In the genomic region with DNA sequence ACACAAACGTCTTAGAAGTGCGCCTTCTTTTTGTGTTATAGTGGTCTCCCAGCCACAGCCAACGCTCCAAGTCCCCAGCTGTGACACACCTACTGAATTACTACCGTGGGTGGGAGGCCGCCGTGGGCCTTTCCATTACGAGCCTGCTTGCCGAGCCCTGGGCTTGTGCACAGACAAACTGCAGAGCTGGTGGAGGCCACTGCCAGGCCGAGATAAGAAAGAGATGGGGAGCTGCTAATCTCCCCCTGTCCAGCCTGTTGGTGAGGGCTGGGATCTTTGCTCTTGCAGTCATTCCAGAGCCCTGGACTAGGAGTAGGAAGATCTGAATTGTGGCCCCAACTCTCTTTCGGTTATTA, we compare ENCODE assay signal across 8 cellular contexts. TPM values are rescaled to one million over a fixed set of nuclear protein-coding genes. Genes with fewer than 3 reads are reported as not detected.
A peak's percentile ranks its signal among the peaks of the same experiment; 100 is the strongest.
DNase-seq lines count a peak whose midpoint lies in the region; ATAC-seq, FAIRE-seq and TF ChIP-seq lines count a peak whose summit lies in the region.

No MANE protein-coding gene starts in this region.

- TF ChIP-seq CTCF in K562 (IDR thresholded peaks at IDR 0.05 in 2 of 3, conservative IDR thresholded peaks at IDR 0.05 in 1 of 3; ENCODE audit: insufficient read depth in 2 of 3, low read depth in 1 of 3, low read length in 3 of 3) (no peak), lower lobe of right lung (IDR thresholded peaks at IDR 0.05) (no peak)

- H3K4me3 Mint-ChIP-seq in activated T-cell treated with anti-CD3 and anti-CD28 coated beads, Interleukin-2, amount 50 U/mL, for 24 hours = peak overlapping the region; percentile 99

- H3K4me2 ChIP-seq in Karpas-422 (ENCODE audit: low read depth, low read length, poor library complexity, severe bottlenecking) (peak overlapping the region; percentile 85), K562 (ENCODE audit: insufficient read depth, low read length) (peak overlapping the region; percentile 96)

- H3K9me3 ChIP-seq in Karpas-422 (ENCODE audit: low read length) = no peaks in the 10 kb centered on the region
- no peaks in the 10 kb centered on the region for H3K9me3 ChIP-seq in K562 (replicated peaks; ENCODE audit: control insufficient read depth, insufficient read depth, low read depth, low read length)
- no peaks in the 10 kb centered on the region for H3K9me3 ChIP-seq in lower lobe of right lung

- TF ChIP-seq EP300 in K562 (IDR thresholded peaks at IDR 0.05; ENCODE audit: low read length) = peak; percentile 93

- H3K27me3 ChIP-seq in Karpas-422 (ENCODE audit: low read length) (no peaks in the 10 kb centered on the region), K562 (ENCODE audit: control insufficient read depth in 2 of 2, insufficient read depth in 2 of 2, low read length in 2 of 2) (no peaks in the 10 kb centered on the region), lower lobe of right lung (ENCODE audit: low read depth) (no peaks in the 10 kb centered on the region)

- H3K9me3 Mint-ChIP-seq in activated T-cell treated with anti-CD3 and anti-CD28 coated beads, Interleukin-2, amount 50 U/mL, for 24 hours = no peaks in the 10 kb centered on the region

- H3K9ac ChIP-seq in Karpas-422 (ENCODE audit: low read length) (peak overlapping the region; percentile 84), K562 (ENCODE audit: insufficient read depth in 1 of 2, low read depth in 2 of 2, low read length in 2 of 2) (peak overlapping the region; percentile 91 to 93)

- TF ChIP-seq RAD21 in K562 (CRISPR knock-in tag; conservative IDR thresholded peaks at IDR 0.05 in 1 of 2, IDR thresholded peaks at IDR 0.05 in 1 of 2) = no peak; a peak in 1 of 4 replicates

- H2AFZ ChIP-seq in Karpas-422 (ENCODE audit: low read length) = no peak overlapping the region
- H2AFZ ChIP-seq in K562 (ENCODE audit: low read depth, low read length) = peak overlapping the region; percentile 30; the same call in 1 of the 2 replicates

- H3K9me1 ChIP-seq in K562 (ENCODE audit: control insufficient read depth, insufficient read depth, low read length) = no peaks in the 10 kb centered on the region

- in situ Hi-C loops in K562 (cut with MboI) = no loop called here

- no peaks in the 10 kb centered on the region for H3K9me2 ChIP-seq in Karpas-422 (replicated peaks; ENCODE audit: insufficient read depth, low read length)

- no peaks in the 10 kb centered on the region for H3K36me3 ChIP-seq in Karpas-422 (ENCODE audit: insufficient read depth, low read length)
- peaks cover 48% of the 10 kb centered on the region for H3K36me3 ChIP-seq in K562 (ENCODE audit: control insufficient read depth, insufficient read depth, low read length)
- peaks cover 22% of the 10 kb centered on the region for H3K36me3 ChIP-seq in lower lobe of right lung

- peak; percentile 49 for ATAC-seq in K562
- no peak for ATAC-seq in lower lobe of right lung
- ATAC-seq in left lobe of liver = no peak

- intact Hi-C loops in K562 (cut with micrococcal nuclease) = loop anchor here (2.0 to 5.0 kb wide), 2 partner anchors 19 to 68 kb away; a partner anchor contains a TSS
- intact Hi-C loops in lower lobe of right lung (cut with DNase I) = no loop called here

- H3K4me1 ChIP-seq in Karpas-422 (ENCODE audit: low read length) (peaks cover 10% of the 10 kb centered on the region), K562 (replicated peaks in 1 of 2; ENCODE audit: control insufficient read depth in 2 of 2, insufficient read depth in 2 of 2, low read length in 2 of 2) (peaks cover 25 to 46% of the 10 kb centered on the region in 2 experiments; a peak in 4 of 5 replicates), lower lobe of right lung (peaks cover 15% of the 10 kb centered on the region)

- H3K4me3 ChIP-seq in Karpas-422 (ENCODE audit: low read length) (peak overlapping the region; percentile 82), K562 (peak overlapping the region; percentile 79), lower lobe of right lung (peak overlapping the region; percentile 73)

- H3K36me3 Mint-ChIP-seq in activated T-cell treated with anti-CD3 and anti-CD28 coated beads, Interleukin-2, amount 50 U/mL, for 24 hours (ENCODE audit: low read depth) = peaks cover 63% of the 10 kb centered on the region

- peaks cover 24% of the 10 kb centered on the region for H3K4me1 Mint-ChIP-seq in activated T-cell treated with anti-CD3 and anti-CD28 coated beads, Interleukin-2, amount 50 U/mL, for 24 hours (ENCODE audit: low read depth)

- CTCF ChIA-PET in K562 (lab: Yijun Ruan, JAX; ENCODE audit: low intra/inter-chr PET ratio) = no interaction called here

- H3K27me3 Mint-ChIP-seq in activated T-cell treated with anti-CD3 and anti-CD28 coated beads, Interleukin-2, amount 50 U/mL, for 24 hours = no peaks in the 10 kb centered on the region

- H3K27ac Mint-ChIP-seq in activated T-cell treated with anti-CD3 and anti-CD28 coated beads, Interleukin-2, amount 50 U/mL, for 24 hours = peak overlapping the region; percentile 98

- peak overlapping the region; percentile 53; the same call in 1 of the 2 replicates for H3K27ac ChIP-seq in Karpas-422 (ENCODE audit: low read length)
- H3K27ac ChIP-seq in K562 (ENCODE audit: extremely low read depth, low read depth, low read length) = peak overlapping the region; percentile 99
- H3K27ac ChIP-seq in lower lobe of right lung = peak overlapping the region; percentile 93
- H3K27ac ChIP-seq in substantia nigra (ENCODE audit: low read depth, low read length, poor library complexity, severe bottlenecking) = peak overlapping the region; percentile 89

- H4K20me1 ChIP-seq in Karpas-422 (ENCODE audit: insufficient read depth, low read depth, low read length) (no peaks in the 10 kb centered on the region), K562 (replicated peaks; ENCODE audit: control insufficient read depth, insufficient read depth, low read length) (no peaks in the 10 kb centered on the region; the same call in 1 of the 2 replicates)

- no peak for DNase-seq in activated T-cell treated with anti-CD3 and anti-CD28 coated beads, Interleukin-2, amount 50 U/mL, for 24 hours
- no peak for DNase-seq in activated T-cell treated with anti-CD3 and anti-CD28 coated beads, Interleukin-2, amount 50 U/mL, for 48 hours
- DNase-seq in Karpas-422 = no peak
- DNase-seq in K562 (ENCODE audit: extremely low read depth in 1 of 4, low spot score in 3 of 4) = peak; percentile 52 to 92 (median 68)
- no peak for DNase-seq in lower lobe of right lung
- DNase-seq in substantia nigra (lab: John Stamatoyannopoulos, UW) = peak in 4 of 49 donors; percentile 22 to 62 (median 41)
- DNase-seq in effector CD8-positive, alpha-beta T cell (lab: John Stamatoyannopoulos, UW) = no peak
- DNase-seq in left lobe of liver (ENCODE audit: low spot score) = no peak

- POLR2A ChIA-PET in K562 (lab: Yijun Ruan, JAX) = interaction anchor here (0.6 to 5.8 kb wide), 13 partner anchors 9 to 1258 kb away, joined by 3 to 61 read pairs (median 4); a partner anchor contains a TSS

- WGBS in K562 (ENCODE audit: insufficient coverage, low coverage, missing lambda C conversion rate) = under 1% methylated on average over 10 of the region's 10 CpGs

- no peak for TF ChIP-seq POLR2A in K562 (conservative IDR thresholded peaks at IDR 0.05)

- H3K79me2 ChIP-seq in Karpas-422 (ENCODE audit: low read length) (peaks cover 14% of the 10 kb centered on the region), K562 (ENCODE audit: control insufficient read depth, insufficient read depth, low read length) (peaks cover 55% of the 10 kb centered on the region)

- peak; percentile 94 for FAIRE-seq in K562 (lab: Jason Lieb, UNC)

- TSS peak; percentile 79 for BruUV-seq in K562 (replicated peaks; lab: Mats Ljungman, UMichigan)

RNA-seq across cellular contexts. Expression of a gene that starts 0.8 kb away (rescaled TPM):
- 7.5 and 12.7 TPM in 2 replicates for total RNA-seq in Karpas-422 (2014; rRNA removed; shearing (Covaris generic); ENCODE audit: low replicate concordance)
- total RNA-seq in K562 (2011; cell fraction: chromatin; rRNA removed; ENCODE audit: low replicate concordance) = 269 and 490 TPM in 2 replicates
- total RNA-seq in K562 (2011; cell fraction: nucleolus; rRNA removed) = 337 and 417 TPM in 2 replicates
- total RNA-seq in K562 (2011; cell fraction: nucleoplasm; rRNA removed) = 304 and 321 TPM in 2 replicates
- total RNA-seq in K562 (2014; rRNA removed) (82.8 and 118 TPM in 2 replicates), K562 (2014; rRNA removed; fragmentation: Illumina TruSeq; extraction: Trizol) (108 and 113 TPM in 2 replicates), K562 (2015; rRNA removed; fragmentation: Illumina TruSeq; extraction: Trizol) (52.3 and 56.9 TPM in 2 replicates), K562 (2021) (272 and 282 TPM in 2 replicates), lower lobe of right lung (16.7 TPM), left lobe of liver (15.1 TPM)
- polyA plus RNA-seq in K562 (2011; rRNA removed) (311 and 380 TPM in 2 replicates), K562 (2014; fragmentation: Illumina TruSeq; extraction: Trizol) (286 and 323 TPM in 2 replicates), K562 (2014; fragmentation: Nextera tagmentation; extraction: Ambion mirVana) (100 to 1,000 TPM; 308 to 385 TPM), K562 (2014; rRNA removed) (294 and 314 TPM in 2 replicates)
- polyA plus RNA-seq in K562 (2011; cell fraction: cytosol; rRNA removed) = 268 and 371 TPM in 2 replicates
- 618 and 678 TPM in 2 replicates for polyA plus RNA-seq in K562 (2011; cell fraction: nucleus; rRNA removed)
- 146 and 173 TPM in 2 replicates for polyA plus RNA-seq in K562 (2012)
- 161 and 230 TPM in 2 replicates for polyA minus RNA-seq in K562 (2011; rRNA and poly(A)+ RNA removed)
- 85.6 and 104 TPM in 2 replicates for polyA minus RNA-seq in K562 (2011; cell fraction: cytosol; rRNA and poly(A)+ RNA removed)
- polyA minus RNA-seq in K562 (2011; cell fraction: nucleus; rRNA and poly(A)+ RNA removed) = 144 and 221 TPM in 2 replicates

RNA-seq across cellular contexts. Expression of a gene that starts 16.2 kb away (rescaled TPM):
- total RNA-seq in Karpas-422 (2014; rRNA removed; shearing (Covaris generic); ENCODE audit: low replicate concordance) = 10.0 and 27.3 TPM in 2 replicates
- total RNA-seq in K562 (2011; cell fraction: chromatin; rRNA removed; ENCODE audit: low replicate concordance) = 270 and 472 TPM in 2 replicates
- 367 and 397 TPM in 2 replicates for total RNA-seq in K562 (2011; cell fraction: nucleolus; rRNA removed)
- total RNA-seq in K562 (2011; cell fraction: nucleoplasm; rRNA removed) = 334 and 339 TPM in 2 replicates
- 29.9 and 44.1 TPM in 2 replicates for total RNA-seq in K562 (2014; rRNA removed)
- 42.2 and 43.8 TPM in 2 replicates for total RNA-seq in K562 (2014; rRNA removed; fragmentation: Illumina TruSeq; extraction: Trizol)
- total RNA-seq in K562 (2015; rRNA removed; fragmentation: Illumina TruSeq; extraction: Trizol) = 35.3 and 40.0 TPM in 2 replicates
- 79.3 and 85.8 TPM in 2 replicates for total RNA-seq in K562 (2021)
- polyA plus RNA-seq in K562 (2011; rRNA removed) = 85.0 and 126 TPM in 2 replicates
- 181 and 307 TPM in 2 replicates for polyA plus RNA-seq in K562 (2011; cell fraction: cytosol; rRNA removed)
- polyA plus RNA-seq in K562 (2011; cell fraction: nucleus; rRNA removed) = 605 and 868 TPM in 2 replicates
- polyA plus RNA-seq in K562 (2012) = 55.2 and 59.1 TPM in 2 replicates
- 112 and 113 TPM in 2 replicates for polyA plus RNA-seq in K562 (2014; fragmentation: Illumina TruSeq; extraction: Trizol)
- 100 to 1,000 TPM in 1 of 2 experiments, 10 to 100 TPM in 1; 91.1 to 135 TPM for polyA plus RNA-seq in K562 (2014; fragmentation: Nextera tagmentation; extraction: Ambion mirVana)
- polyA plus RNA-seq in K562 (2014; rRNA removed) = 61.3 and 79.2 TPM in 2 replicates
- 93.3 and 126 TPM in 2 replicates for polyA minus RNA-seq in K562 (2011; rRNA and poly(A)+ RNA removed)
- 33.0 and 58.4 TPM in 2 replicates for polyA minus RNA-seq in K562 (2011; cell fraction: cytosol; rRNA and poly(A)+ RNA removed)
- 82.9 and 117 TPM in 2 replicates for polyA minus RNA-seq in K562 (2011; cell fraction: nucleus; rRNA and poly(A)+ RNA removed)
- total RNA-seq in lower lobe of right lung = 40.6 TPM
- 34.3 TPM for total RNA-seq in left lobe of liver

RNA-seq across cellular contexts. Expression of a gene that starts 17.9 kb away (rescaled TPM):
- total RNA-seq in Karpas-422 (2014; rRNA removed; shearing (Covaris generic); ENCODE audit: low replicate concordance) = 19.2 and 25.5 TPM in 2 replicates
- 48.5 and 85.1 TPM in 2 replicates for total RNA-seq in K562 (2011; cell fraction: chromatin; rRNA removed; ENCODE audit: low replicate concordance)
- 45.9 and 54.7 TPM in 2 replicates for total RNA-seq in K562 (2011; cell fraction: nucleolus; rRNA removed)
- 43.9 and 49.8 TPM in 2 replicates for total RNA-seq in K562 (2011; cell fraction: nucleoplasm; rRNA removed)
- total RNA-seq in K562 (2014; rRNA removed) (31.2 and 38.7 TPM in 2 replicates), K562 (2014; rRNA removed; fragmentation: Illumina TruSeq; extraction: Trizol) (20.4 and 23.0 TPM in 2 replicates), K562 (2015; rRNA removed; fragmentation: Illumina TruSeq; extraction: Trizol) (31.3 and 33.5 TPM in 2 replicates), K562 (2021) (25.5 and 28.6 TPM in 2 replicates), lower lobe of right lung (45.6 TPM), left lobe of liver (8.7 TPM)
- polyA plus RNA-seq in K562 (2011; rRNA removed) (14.1 and 16.7 TPM in 2 replicates), K562 (2014; fragmentation: Illumina TruSeq; extraction: Trizol) (31.1 and 35.5 TPM in 2 replicates), K562 (2014; fragmentation: Nextera tagmentation; extraction: Ambion mirVana) (10 to 100 TPM; 19.7 to 31.6 TPM), K562 (2014; rRNA removed) (24.9 and 27.5 TPM in 2 replicates)
- 19.3 and 19.7 TPM in 2 replicates for polyA plus RNA-seq in K562 (2011; cell fraction: cytosol; rRNA removed)
- 37.0 and 59.4 TPM in 2 replicates for polyA plus RNA-seq in K562 (2011; cell fraction: nucleus; rRNA removed)
- polyA plus RNA-seq in K562 (2012) = 30.8 and 37.2 TPM in 2 replicates
- polyA minus RNA-seq in K562 (2011; rRNA and poly(A)+ RNA removed) = 20.5 and 26.5 TPM in 2 replicates
- polyA minus RNA-seq in K562 (2011; cell fraction: cytosol; rRNA and poly(A)+ RNA removed) = 17.9 and 24.6 TPM in 2 replicates
- polyA minus RNA-seq in K562 (2011; cell fraction: nucleus; rRNA and poly(A)+ RNA removed) = 16.6 and 18.9 TPM in 2 replicates

RNA-seq across cellular contexts. Expression of a gene that starts 21.6 kb away (rescaled TPM):
- 10.1 and 11.9 TPM in 2 replicates for total RNA-seq in Karpas-422 (2014; rRNA removed; shearing (Covaris generic); ENCODE audit: low replicate concordance)
- total RNA-seq in K562 (2011; cell fraction: chromatin; rRNA removed; ENCODE audit: low replicate concordance) = 55.3 and 136 TPM in 2 replicates
- 108 and 111 TPM in 2 replicates for total RNA-seq in K562 (2011; cell fraction: nucleolus; rRNA removed)
- total RNA-seq in K562 (2011; cell fraction: nucleoplasm; rRNA removed) = 77.1 and 102 TPM in 2 replicates
- total RNA-seq in K562 (2014; rRNA removed) (16.9 and 23.8 TPM in 2 replicates), K562 (2014; rRNA removed; fragmentation: Illumina TruSeq; extraction: Trizol) (6.9 and 11.8 TPM in 2 replicates), K562 (2015; rRNA removed; fragmentation: Illumina TruSeq; extraction: Trizol) (14.8 and 15.6 TPM in 2 replicates), K562 (2021) (34.1 and 41.2 TPM in 2 replicates), lower lobe of right lung (16.5 TPM), left lobe of liver (9.2 TPM)
- polyA plus RNA-seq in K562 (2011; rRNA removed) (10.8 and 19.6 TPM in 2 replicates), K562 (2014; fragmentation: Illumina TruSeq; extraction: Trizol) (29.7 and 34.7 TPM in 2 replicates), K562 (2014; fragmentation: Nextera tagmentation; extraction: Ambion mirVana) (1 to 10 TPM in 1 of 2 experiments, under 1 TPM in 1; 0.66 to 1.0 TPM), K562 (2014; rRNA removed) (22.4 and 25.7 TPM in 2 replicates)
- polyA plus RNA-seq in K562 (2011; cell fraction: cytosol; rRNA removed) = 13.0 and 21.3 TPM in 2 replicates
- polyA plus RNA-seq in K562 (2011; cell fraction: nucleus; rRNA removed) = 40.4 and 77.6 TPM in 2 replicates
- polyA plus RNA-seq in K562 (2012) = 20.0 and 49.0 TPM in 2 replicates
- polyA minus RNA-seq in K562 (2011; rRNA and poly(A)+ RNA removed) = 14.8 and 15.7 TPM in 2 replicates
- 14.0 and 18.9 TPM in 2 replicates for polyA minus RNA-seq in K562 (2011; cell fraction: cytosol; rRNA and poly(A)+ RNA removed)
- polyA minus RNA-seq in K562 (2011; cell fraction: nucleus; rRNA and poly(A)+ RNA removed) = 42.3 and 43.5 TPM in 2 replicates

RNA-seq across cellular contexts. Expression of a gene that starts 28.5 kb away (rescaled TPM):
- total RNA-seq in Karpas-422 (2014; rRNA removed; shearing (Covaris generic); ENCODE audit: low replicate concordance) = 27.3 and 32.5 TPM in 2 replicates
- total RNA-seq in K562 (2011; cell fraction: chromatin; rRNA removed; ENCODE audit: low replicate concordance) = 358 and 605 TPM in 2 replicates
- total RNA-seq in K562 (2011; cell fraction: nucleolus; rRNA removed) = 442 and 449 TPM in 2 replicates
- total RNA-seq in K562 (2011; cell fraction: nucleoplasm; rRNA removed) = 467 and 490 TPM in 2 replicates
- total RNA-seq in K562 (2014; rRNA removed) (128 and 132 TPM in 2 replicates), K562 (2014; rRNA removed; fragmentation: Illumina TruSeq; extraction: Trizol) (95.2 and 104 TPM in 2 replicates), K562 (2015; rRNA removed; fragmentation: Illumina TruSeq; extraction: Trizol) (124 and 125 TPM in 2 replicates), K562 (2021) (193 and 197 TPM in 2 replicates), lower lobe of right lung (115 TPM), left lobe of liver (205 TPM)
- polyA plus RNA-seq in K562 (2011; rRNA removed) (159 and 196 TPM in 2 replicates), K562 (2014; fragmentation: Illumina TruSeq; extraction: Trizol) (180 and 197 TPM in 2 replicates), K562 (2014; fragmentation: Nextera tagmentation; extraction: Ambion mirVana) (10 to 100 TPM; 19.5 to 46.2 TPM), K562 (2014; rRNA removed) (145 and 151 TPM in 2 replicates)
- 195 and 205 TPM in 2 replicates for polyA plus RNA-seq in K562 (2011; cell fraction: cytosol; rRNA removed)
- polyA plus RNA-seq in K562 (2011; cell fraction: nucleus; rRNA removed) = 158 and 198 TPM in 2 replicates
- polyA plus RNA-seq in K562 (2012) = 135 and 352 TPM in 2 replicates
- polyA minus RNA-seq in K562 (2011; rRNA and poly(A)+ RNA removed) = 167 and 177 TPM in 2 replicates
- 92.7 and 93.6 TPM in 2 replicates for polyA minus RNA-seq in K562 (2011; cell fraction: cytosol; rRNA and poly(A)+ RNA removed)
- 42.5 and 79.6 TPM in 2 replicates for polyA minus RNA-seq in K562 (2011; cell fraction: nucleus; rRNA and poly(A)+ RNA removed)

Comparison
In these comparisons a context has a peak if more than half of its experiments do, and no peak if none do; other contexts are left out.
1. DNase-seq: peak in K562 (4 of 4); none in activated T-cell treated with anti-CD3 and anti-CD28 coated beads, Interleukin-2, amount 50 U/mL, for 24 hours (single experiment), activated T-cell treated with anti-CD3 and anti-CD28 coated beads, Interleukin-2, amount 50 U/mL, for 48 hours (0 of 2), Karpas-422 (single experiment), lower lobe of right lung (single experiment), effector CD8-positive, alpha-beta T cell (single experiment) and left lobe of liver (single experiment).
2. Peak in every context shown above with its lines, with median percentiles within 50 percentile points of each other: H3K27ac ChIP-seq and H3K4me3 ChIP-seq.